ENCODE assay signal across 23 cellular contexts in genomic region chr22:19746726-19747125, GRCh38. TPM values are rescaled to one million over a fixed set of nuclear protein-coding genes. Genes with fewer than 3 reads are reported as not detected.
"Had no signal": no experiment of that assay in that cellular context is flagged by ENCODE, and none has a peak within 500 bp of the region (broad histone marks: within the 10 kb centered on the region; RNA-seq: fewer than 3 reads in every experiment).

No MANE protein-coding gene starts in this region.

- H3K9me3 ChIP-seq: MG63, SJSA1 had no signal

- FAIRE-seq: HTR-8/SVneo, RCC 7860 had no signal

- H3K9me3 Mint-ChIP-seq: IgD-negative memory B cell had no signal

- DNase-seq: Karpas-422, KBM-7, MG63, NCI-H1092, NCI-H1105 treated with DMSO at 0.1 percent for 48 hours, NCI-H1417 treated with DMSO at 0.1 percent for 48 hours, NCI-H1694, NCI-H187 treated with DMSO at 0.1 percent for 48 hours, NCI-H2081, NCI-H2107, NCI-H2227 treated with DMSO at 0.1 percent for 48 hours, NCI-H524 treated with DMSO at 0.1 percent for 48 hours, NCI-H69, NCI-H774, Right ventricle myocardium superior, RPMI8226, SIG-M5 had no signal

- H3K27ac Mint-ChIP-seq: IgD-negative memory B cell had no signal

- H3K4me3 ChIP-seq: MG63, SJSA1, SK-N-MC had no signal

- H3K4me3 Mint-ChIP-seq: IgD-negative memory B cell had no signal

- H3K27me3 ChIP-seq: MG63, SJSA1 had no signal

- H3K36me3 Mint-ChIP-seq: IgD-negative memory B cell had no signal

- H3K4me1 Mint-ChIP-seq: IgD-negative memory B cell had no signal

- H3K27ac ChIP-seq: HL-60, SJSA1, SK-N-MC had no signal

- H3K36me3 ChIP-seq: MG63, SJSA1 had no signal

RNA-seq across cellular contexts. Expression of gene TBX1, which starts 13.9 kb away (rescaled TPM):
- polyA plus RNA-seq: IgD-negative memory B cell had no signal

RNA-seq across cellular contexts. Expression of gene GP1BB, which starts 23.4 kb away (rescaled TPM):
- total RNA-seq: Right ventricle myocardium superior had no signal
